Comparison of ENCODE assay signal across 1 cellular context in the genomic region with DNA sequence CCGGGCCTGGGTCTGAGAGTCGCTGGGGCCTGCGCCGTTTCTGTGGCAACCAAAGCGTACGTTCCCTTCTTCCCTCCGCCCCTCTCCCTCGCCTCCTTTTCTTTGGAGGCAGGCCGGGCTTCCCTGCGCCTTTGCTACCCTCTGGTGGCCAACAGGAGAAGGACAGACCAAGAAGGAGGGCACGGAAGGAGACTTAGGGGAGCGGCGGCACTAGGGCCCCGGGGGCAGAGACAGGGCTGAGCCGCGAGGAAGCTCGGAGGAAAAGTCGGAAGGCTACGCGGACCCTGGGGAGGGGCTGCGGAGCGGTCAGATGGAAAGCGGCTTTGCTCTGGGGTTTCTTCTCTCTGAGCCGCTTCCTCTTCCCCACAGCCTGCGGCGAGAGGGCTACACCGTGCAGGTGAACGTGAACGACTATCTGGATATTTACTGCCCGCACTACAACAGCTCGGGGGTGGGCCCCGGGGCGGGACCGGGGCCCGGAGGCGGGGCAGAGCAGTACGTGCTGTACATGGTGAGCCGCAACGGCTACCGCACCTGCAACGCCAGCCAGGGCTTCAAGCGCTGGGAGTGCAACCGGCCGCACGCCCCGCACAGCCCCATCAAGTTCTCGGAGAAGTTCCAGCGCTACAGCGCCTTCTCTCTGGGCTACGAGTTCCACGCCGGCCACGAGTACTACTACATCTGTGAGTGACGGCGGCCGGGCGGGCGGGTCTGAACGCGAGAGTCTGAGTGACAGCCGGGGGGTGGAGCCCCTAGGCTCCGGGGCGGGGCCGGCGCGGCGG.
A peak's percentile ranks its signal among the peaks of the same experiment; 100 is the strongest.
TF ChIP-seq lines count a peak whose summit lies in the region.

No MANE protein-coding gene starts in this region.

TF ChIP-seq in H1, 55 proteins besides CTCF, POLR2A, EP300 and RAD21:
- TF ChIP-seq, protein P1, sequence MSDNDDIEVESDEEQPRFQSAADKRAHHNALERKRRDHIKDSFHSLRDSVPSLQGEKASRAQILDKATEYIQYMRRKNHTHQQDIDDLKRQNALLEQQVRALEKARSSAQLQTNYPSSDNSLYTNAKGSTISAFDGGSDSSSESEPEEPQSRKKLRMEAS (IDR thresholded peaks at IDR 0.05), result 0 out of 2 replicates have a peak, but pooled peaks have one; percentile 60
- TF ChIP-seq CTBP2 (IDR thresholded peaks at IDR 0.05; ENCODE audit: borderline replicate concordance, insufficient read depth, insufficient read length, low read length), result no peak
- TF ChIP-seq EGR1 (IDR thresholded peaks at IDR 0.05; ENCODE audit: borderline replicate concordance, low read depth, low read length), result peak; percentile 81; the same call in 1 of the 2 replicates
- peak; percentile 37 for TF ChIP-seq KDM4A (IDR thresholded peaks at IDR 0.05; ENCODE audit: low read depth, low read length, severe bottlenecking)
- TF ChIP-seq SP4 (IDR thresholded peaks at IDR 0.05; ENCODE audit: low read length), result peak; percentile 88; the same call in 1 of the 2 replicates
- peak; percentile 22; the same call in 1 of the 2 replicates for TF ChIP-seq TEAD4 (IDR thresholded peaks at IDR 0.05; ENCODE audit: low read depth, low read length)
- TF ChIP-seq, protein P2, sequence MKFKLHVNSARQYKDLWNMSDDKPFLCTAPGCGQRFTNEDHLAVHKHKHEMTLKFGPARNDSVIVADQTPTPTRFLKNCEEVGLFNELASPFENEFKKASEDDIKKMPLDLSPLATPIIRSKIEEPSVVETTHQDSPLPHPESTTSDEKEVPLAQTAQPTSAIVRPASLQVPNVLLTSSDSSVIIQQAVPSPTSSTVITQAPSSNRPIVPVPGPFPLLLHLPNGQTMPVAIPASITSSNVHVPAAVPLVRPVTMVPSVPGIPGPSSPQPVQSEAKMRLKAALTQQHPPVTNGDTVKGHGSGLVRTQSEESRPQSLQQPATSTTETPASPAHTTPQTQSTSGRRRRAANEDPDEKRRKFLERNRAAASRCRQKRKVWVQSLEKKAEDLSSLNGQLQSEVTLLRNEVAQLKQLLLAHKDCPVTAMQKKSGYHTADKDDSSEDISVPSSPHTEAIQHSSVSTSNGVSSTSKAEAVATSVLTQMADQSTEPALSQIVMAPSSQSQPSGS (IDR thresholded peaks at IDR 0.05; ENCODE audit: low read length), result peak; percentile 86
- TF ChIP-seq EZH2 (IDR thresholded peaks at IDR 0.05; ENCODE audit: low read depth, low read length, severe bottlenecking), result no peak
- TF ChIP-seq CHD1 (IDR thresholded peaks at IDR 0.05; ENCODE audit: low read depth, low read length), result no peak
- no peak for TF ChIP-seq ZNF274 (IDR thresholded peaks at IDR 0.05; ENCODE audit: borderline replicate concordance, extremely low read depth, low read length)
- no peak for TF ChIP-seq CBX8 (IDR thresholded peaks at IDR 0.05; ENCODE audit: borderline replicate concordance, low read depth, low read length)
- TF ChIP-seq KDM5A (IDR thresholded peaks at IDR 0.05; ENCODE audit: low read length), result peak; percentile 49; the same call in 1 of the 2 replicates
- peak; percentile 82 for TF ChIP-seq SP1 (IDR thresholded peaks at IDR 0.05; ENCODE audit: low read depth, low read length)
- TF ChIP-seq CREB1 (IDR thresholded peaks at IDR 0.05), result peak; percentile 47; the same call in 1 of the 2 replicates
- no peak for TF ChIP-seq YY1 (IDR thresholded peaks at IDR 0.05; ENCODE audit: low read depth, low read length)
- TF ChIP-seq ASH2L (IDR thresholded peaks at IDR 0.05; ENCODE audit: low read length), result peak; percentile 74
- TF ChIP-seq TAF7 (optimal IDR thresholded peaks at IDR 0.05; ENCODE audit: borderline replicate concordance, low read depth, low read length), result peak; percentile 75
- no peak for TF ChIP-seq HDAC6 (IDR thresholded peaks at IDR 0.05; ENCODE audit: low read depth, low read length)
- TF ChIP-seq SRF (IDR thresholded peaks at IDR 0.05; ENCODE audit: low read depth, low read length), result peak; percentile 38; the same call in 1 of the 2 replicates
- TF ChIP-seq, protein P3, sequence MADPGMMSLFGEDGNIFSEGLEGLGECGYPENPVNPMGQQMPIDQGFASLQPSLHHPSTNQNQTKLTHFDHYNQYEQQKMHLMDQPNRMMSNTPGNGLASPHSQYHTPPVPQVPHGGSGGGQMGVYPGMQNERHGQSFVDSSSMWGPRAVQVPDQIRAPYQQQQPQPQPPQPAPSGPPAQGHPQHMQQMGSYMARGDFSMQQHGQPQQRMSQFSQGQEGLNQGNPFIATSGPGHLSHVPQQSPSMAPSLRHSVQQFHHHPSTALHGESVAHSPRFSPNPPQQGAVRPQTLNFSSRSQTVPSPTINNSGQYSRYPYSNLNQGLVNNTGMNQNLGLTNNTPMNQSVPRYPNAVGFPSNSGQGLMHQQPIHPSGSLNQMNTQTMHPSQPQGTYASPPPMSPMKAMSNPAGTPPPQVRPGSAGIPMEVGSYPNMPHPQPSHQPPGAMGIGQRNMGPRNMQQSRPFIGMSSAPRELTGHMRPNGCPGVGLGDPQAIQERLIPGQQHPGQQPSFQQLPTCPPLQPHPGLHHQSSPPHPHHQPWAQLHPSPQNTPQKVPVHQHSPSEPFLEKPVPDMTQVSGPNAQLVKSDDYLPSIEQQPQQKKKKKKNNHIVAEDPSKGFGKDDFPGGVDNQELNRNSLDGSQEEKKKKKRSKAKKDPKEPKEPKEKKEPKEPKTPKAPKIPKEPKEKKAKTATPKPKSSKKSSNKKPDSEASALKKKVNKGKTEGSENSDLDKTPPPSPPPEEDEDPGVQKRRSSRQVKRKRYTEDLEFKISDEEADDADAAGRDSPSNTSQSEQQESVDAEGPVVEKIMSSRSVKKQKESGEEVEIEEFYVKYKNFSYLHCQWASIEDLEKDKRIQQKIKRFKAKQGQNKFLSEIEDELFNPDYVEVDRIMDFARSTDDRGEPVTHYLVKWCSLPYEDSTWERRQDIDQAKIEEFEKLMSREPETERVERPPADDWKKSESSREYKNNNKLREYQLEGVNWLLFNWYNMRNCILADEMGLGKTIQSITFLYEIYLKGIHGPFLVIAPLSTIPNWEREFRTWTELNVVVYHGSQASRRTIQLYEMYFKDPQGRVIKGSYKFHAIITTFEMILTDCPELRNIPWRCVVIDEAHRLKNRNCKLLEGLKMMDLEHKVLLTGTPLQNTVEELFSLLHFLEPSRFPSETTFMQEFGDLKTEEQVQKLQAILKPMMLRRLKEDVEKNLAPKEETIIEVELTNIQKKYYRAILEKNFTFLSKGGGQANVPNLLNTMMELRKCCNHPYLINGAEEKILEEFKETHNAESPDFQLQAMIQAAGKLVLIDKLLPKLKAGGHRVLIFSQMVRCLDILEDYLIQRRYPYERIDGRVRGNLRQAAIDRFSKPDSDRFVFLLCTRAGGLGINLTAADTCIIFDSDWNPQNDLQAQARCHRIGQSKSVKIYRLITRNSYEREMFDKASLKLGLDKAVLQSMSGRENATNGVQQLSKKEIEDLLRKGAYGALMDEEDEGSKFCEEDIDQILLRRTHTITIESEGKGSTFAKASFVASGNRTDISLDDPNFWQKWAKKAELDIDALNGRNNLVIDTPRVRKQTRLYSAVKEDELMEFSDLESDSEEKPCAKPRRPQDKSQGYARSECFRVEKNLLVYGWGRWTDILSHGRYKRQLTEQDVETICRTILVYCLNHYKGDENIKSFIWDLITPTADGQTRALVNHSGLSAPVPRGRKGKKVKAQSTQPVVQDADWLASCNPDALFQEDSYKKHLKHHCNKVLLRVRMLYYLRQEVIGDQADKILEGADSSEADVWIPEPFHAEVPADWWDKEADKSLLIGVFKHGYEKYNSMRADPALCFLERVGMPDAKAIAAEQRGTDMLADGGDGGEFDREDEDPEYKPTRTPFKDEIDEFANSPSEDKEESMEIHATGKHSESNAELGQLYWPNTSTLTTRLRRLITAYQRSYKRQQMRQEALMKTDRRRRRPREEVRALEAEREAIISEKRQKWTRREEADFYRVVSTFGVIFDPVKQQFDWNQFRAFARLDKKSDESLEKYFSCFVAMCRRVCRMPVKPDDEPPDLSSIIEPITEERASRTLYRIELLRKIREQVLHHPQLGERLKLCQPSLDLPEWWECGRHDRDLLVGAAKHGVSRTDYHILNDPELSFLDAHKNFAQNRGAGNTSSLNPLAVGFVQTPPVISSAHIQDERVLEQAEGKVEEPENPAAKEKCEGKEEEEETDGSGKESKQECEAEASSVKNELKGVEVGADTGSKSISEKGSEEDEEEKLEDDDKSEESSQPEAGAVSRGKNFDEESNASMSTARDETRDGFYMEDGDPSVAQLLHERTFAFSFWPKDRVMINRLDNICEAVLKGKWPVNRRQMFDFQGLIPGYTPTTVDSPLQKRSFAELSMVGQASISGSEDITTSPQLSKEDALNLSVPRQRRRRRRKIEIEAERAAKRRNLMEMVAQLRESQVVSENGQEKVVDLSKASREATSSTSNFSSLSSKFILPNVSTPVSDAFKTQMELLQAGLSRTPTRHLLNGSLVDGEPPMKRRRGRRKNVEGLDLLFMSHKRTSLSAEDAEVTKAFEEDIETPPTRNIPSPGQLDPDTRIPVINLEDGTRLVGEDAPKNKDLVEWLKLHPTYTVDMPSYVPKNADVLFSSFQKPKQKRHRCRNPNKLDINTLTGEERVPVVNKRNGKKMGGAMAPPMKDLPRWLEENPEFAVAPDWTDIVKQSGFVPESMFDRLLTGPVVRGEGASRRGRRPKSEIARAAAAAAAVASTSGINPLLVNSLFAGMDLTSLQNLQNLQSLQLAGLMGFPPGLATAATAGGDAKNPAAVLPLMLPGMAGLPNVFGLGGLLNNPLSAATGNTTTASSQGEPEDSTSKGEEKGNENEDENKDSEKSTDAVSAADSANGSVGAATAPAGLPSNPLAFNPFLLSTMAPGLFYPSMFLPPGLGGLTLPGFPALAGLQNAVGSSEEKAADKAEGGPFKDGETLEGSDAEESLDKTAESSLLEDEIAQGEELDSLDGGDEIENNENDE (IDR thresholded peaks at IDR 0.05; ENCODE audit: insufficient replicate concordance, low read length), result no peak
- 0 out of 2 replicates have a peak, but pooled peaks have one; percentile 40 for TF ChIP-seq CHD2 (IDR thresholded peaks at IDR 0.05; ENCODE audit: low read length)
- peak; percentile 96 for TF ChIP-seq FOSL1 (IDR thresholded peaks at IDR 0.05; ENCODE audit: insufficient read depth, low read depth, low read length)
- TF ChIP-seq, protein P4, sequence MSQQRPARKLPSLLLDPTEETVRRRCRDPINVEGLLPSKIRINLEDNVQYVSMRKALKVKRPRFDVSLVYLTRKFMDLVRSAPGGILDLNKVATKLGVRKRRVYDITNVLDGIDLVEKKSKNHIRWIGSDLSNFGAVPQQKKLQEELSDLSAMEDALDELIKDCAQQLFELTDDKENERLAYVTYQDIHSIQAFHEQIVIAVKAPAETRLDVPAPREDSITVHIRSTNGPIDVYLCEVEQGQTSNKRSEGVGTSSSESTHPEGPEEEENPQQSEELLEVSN (IDR thresholded peaks at IDR 0.05), result no peak
- 0 out of 4 replicates have a peak, but pooled peaks have one; percentile 23 to 79 for TF ChIP-seq HDAC2 (IDR thresholded peaks at IDR 0.05; ENCODE audit: borderline replicate concordance in 1 of 2, low read depth in 2 of 2, low read length in 2 of 2)
- peak; percentile 29; the same call in 1 of the 2 replicates for TF ChIP-seq TAF1 (IDR thresholded peaks at IDR 0.05; ENCODE audit: low read depth, low read length)
- no peak for TF ChIP-seq KDM1A (IDR thresholded peaks at IDR 0.05; ENCODE audit: borderline replicate concordance, low read length)
- TF ChIP-seq CEBPB (IDR thresholded peaks at IDR 0.05; ENCODE audit: low read depth, low read length), result no peak
- peak; percentile 34; the same call in 1 of the 2 replicates for TF ChIP-seq PHF8 (conservative IDR thresholded peaks at IDR 0.05; ENCODE audit: low read depth, low read length)
- no peak for TF ChIP-seq MAFK (IDR thresholded peaks at IDR 0.05; ENCODE audit: low read depth, low read length)
- TF ChIP-seq SAP30 (IDR thresholded peaks at IDR 0.05; ENCODE audit: insufficient read depth, insufficient replicate concordance, low read length), result no peak
- TF ChIP-seq CBX5 (IDR thresholded peaks at IDR 0.05; ENCODE audit: low read depth, low read length), result no peak
- TF ChIP-seq NANOG (IDR thresholded peaks at IDR 0.05; ENCODE audit: insufficient read depth, low read depth, low read length, poor library complexity, severe bottlenecking), result peak; percentile 39
- peak; percentile 95 to 96; a peak in 3 of 4 replicates for TF ChIP-seq SIN3A (conservative IDR thresholded peaks at IDR 0.05 in 1 of 2, IDR thresholded peaks at IDR 0.05 in 1 of 2; ENCODE audit: low read depth in 1 of 2, low read length in 2 of 2)
- peak; percentile 24; the same call in 1 of the 2 replicates for TF ChIP-seq TBP (IDR thresholded peaks at IDR 0.05; ENCODE audit: low read depth, low read length)
- peak; percentile 76 for TF ChIP-seq JUND (IDR thresholded peaks at IDR 0.05; ENCODE audit: low read length)
- TF ChIP-seq GABPA (IDR thresholded peaks at IDR 0.05; ENCODE audit: borderline replicate concordance, insufficient read depth, low read length), result peak; percentile 22; the same call in 1 of the 2 replicates
- TF ChIP-seq POU5F1 (IDR thresholded peaks at IDR 0.05; ENCODE audit: low read depth, low read length), result 0 out of 2 replicates have a peak, but pooled peaks have one; percentile 33
- TF ChIP-seq, protein P5, sequence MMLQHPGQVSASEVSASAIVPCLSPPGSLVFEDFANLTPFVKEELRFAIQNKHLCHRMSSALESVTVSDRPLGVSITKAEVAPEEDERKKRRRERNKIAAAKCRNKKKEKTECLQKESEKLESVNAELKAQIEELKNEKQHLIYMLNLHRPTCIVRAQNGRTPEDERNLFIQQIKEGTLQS (IDR thresholded peaks at IDR 0.05; ENCODE audit: insufficient read depth, low read depth, low read length), result 0 out of 2 replicates have a peak, but pooled peaks have one; percentile 22
- TF ChIP-seq BCL11A (IDR thresholded peaks at IDR 0.05; ENCODE audit: low read depth in 2 of 2, low read length in 2 of 2), result no peak
- 0 out of 2 replicates have a peak, but pooled peaks have one; percentile 57 for TF ChIP-seq TCF12 (IDR thresholded peaks at IDR 0.05; ENCODE audit: low read depth, low read length)
